23 cellular contexts compared by ENCODE assay signal in genomic region chr9:120773218-120773617, GRCh38. TPM values are rescaled to one million over a fixed set of nuclear protein-coding genes. Genes with fewer than 3 reads are reported as not detected.
DNase-seq lines count a peak whose midpoint lies in the region; ATAC-seq, FAIRE-seq and TF ChIP-seq lines count a peak whose summit lies in the region.
"Had no signal": no experiment of that assay in that cellular context is flagged by ENCODE, and none has a peak within 500 bp of the region (broad histone marks: within the 10 kb centered on the region; RNA-seq: fewer than 3 reads in every experiment).

No MANE protein-coding gene starts in this region.

- TF ChIP-seq CTCF in A549 (IDR thresholded peaks at IDR 0.05) (no peak), OCI-LY3 (IDR thresholded peaks at IDR 0.05; ENCODE audit: low read depth, low read length) (no peak), K562 (IDR thresholded peaks at IDR 0.05 in 2 of 3, conservative IDR thresholded peaks at IDR 0.05 in 1 of 3; ENCODE audit: insufficient read depth in 2 of 3, low read depth in 1 of 3, low read length in 3 of 3) (no peak)

- TF ChIP-seq RAD21 in A549 (conservative IDR thresholded peaks at IDR 0.05 in 1 of 2, IDR thresholded peaks at IDR 0.05 in 1 of 2) (no peak), K562 (CRISPR knock-in tag; conservative IDR thresholded peaks at IDR 0.05 in 1 of 2, IDR thresholded peaks at IDR 0.05 in 1 of 2) (no peak)

- FAIRE-seq in A549 (lab: Jason Lieb, UNC) (no peak), K562 (lab: Jason Lieb, UNC) (no peak), small intestine (lab: Jason Lieb, UNC) (no peak)
- FAIRE-seq: A204.1, D721Med, G401.6, GM12892, GM18507 had no signal

- intact Hi-C loops in K562 (cut with micrococcal nuclease), result no loop called here

- no peaks in the 10 kb centered on the region for H3K9me1 ChIP-seq in K562 (ENCODE audit: control insufficient read depth, insufficient read depth, low read length)

- CTCF ChIA-PET in A549 (lab: Yijun Ruan, JAX), result interaction anchor here (0.6 to 12.8 kb wide), 4 partner anchors 9 to 19 kb away, joined by 3 to 96 read pairs (median 4); no protein-coding TSS in a partner anchor
- CTCF ChIA-PET in K562 (lab: Yijun Ruan, JAX; ENCODE audit: low intra/inter-chr PET ratio), result no interaction called here

- peaks cover 15% of the 10 kb centered on the region for H3K4me1 Mint-ChIP-seq in activated T-cell treated with anti-CD3 and anti-CD28 coated beads, Interleukin-2, amount 50 U/mL, for 24 hours (ENCODE audit: low read depth)
- H3K4me1 Mint-ChIP-seq: B cell had no signal

- H2AFZ ChIP-seq in OCI-LY3 (ENCODE audit: low read depth, low read length) (no peak overlapping the region), K562 (ENCODE audit: low read depth, low read length) (no peak overlapping the region)

- no TSS peak for BruUV-seq in K562 (replicated peaks; lab: Mats Ljungman, UMichigan)

- peaks cover 59% of the 10 kb centered on the region for H3K36me3 ChIP-seq in OCI-LY3 (replicated peaks; ENCODE audit: low read depth, low read length)
- peaks cover 84% of the 10 kb centered on the region for H3K36me3 ChIP-seq in K562 (ENCODE audit: control insufficient read depth, insufficient read depth, low read length)
- peaks cover 13 to 22% of the 10 kb centered on the region in 2 donors for H3K36me3 ChIP-seq in small intestine (ENCODE audit: control insufficient read depth in 2 of 2, insufficient read depth in 2 of 2, low read length in 2 of 2)

- WGBS in A549 (ENCODE audit: missing lambda C conversion rate), result 94% methylated on average over 4 of the region's 4 CpGs
- WGBS in K562 (ENCODE audit: insufficient coverage, low coverage, missing lambda C conversion rate), result 88% methylated on average over 4 of the region's 4 CpGs
- WGBS in small intestine, 3 donors, result 44 to 70% (median 56%) methylated on average over 4 of the region's 4 CpGs

- H3K27me3 ChIP-seq in OCI-LY3 (ENCODE audit: low read depth, low read length) (no peaks in the 10 kb centered on the region), K562 (ENCODE audit: control insufficient read depth in 2 of 2, insufficient read depth in 2 of 2, low read length in 2 of 2) (no peaks in the 10 kb centered on the region), small intestine (ENCODE audit: control insufficient read depth in 2 of 2, insufficient read depth in 2 of 2, low read length in 2 of 2) (no peaks in the 10 kb centered on the region)
- H3K27me3 ChIP-seq: BLaER1 treated with 17β-estradiol and CSF1 and Interleukin-3, amounts not matched to agents 10 nM and 100 nM had no signal

- no peak overlapping the region for H3K4me2 ChIP-seq in A549
- H3K4me2 ChIP-seq in OCI-LY3 (ENCODE audit: low read length), result no peak overlapping the region; the same call in 1 of the 2 replicates
- no peak overlapping the region for H3K4me2 ChIP-seq in K562 (ENCODE audit: insufficient read depth, low read length)
- H3K4me2 ChIP-seq: BLaER1 treated with 17β-estradiol and CSF1 and Interleukin-3, amounts not matched to agents 10 nM and 100 nM had no signal

- TF ChIP-seq POLR2A in A549 (IDR thresholded peaks at IDR 0.05; ENCODE audit: low read length) (no peak), K562 (conservative IDR thresholded peaks at IDR 0.05) (no peak)

- POLR2A ChIA-PET in A549 (lab: Yijun Ruan, JAX), result no interaction called here
- POLR2A ChIA-PET in K562 (lab: Yijun Ruan, JAX), result interaction anchor here (1.1 to 1.2 kb wide), 2 partner anchors 10 to 12 kb away, joined by 3 to 4 read pairs; no protein-coding TSS in a partner anchor

- in situ Hi-C loops in K562 (cut with MboI), result no loop called here

- H3K4me3 Mint-ChIP-seq in activated T-cell treated with anti-CD3 and anti-CD28 coated beads, Interleukin-2, amount 50 U/mL, for 24 hours, result no peak overlapping the region
- H3K4me3 Mint-ChIP-seq: B cell; CD4-positive, alpha-beta T cell; CD8-positive, alpha-beta T cell had no signal

- H3K4me1 ChIP-seq in A549 (peaks cover 18% of the 10 kb centered on the region), OCI-LY3 (ENCODE audit: low read length) (peaks cover 17% of the 10 kb centered on the region; the same call in 1 of the 2 replicates), K562 (replicated peaks in 1 of 2; ENCODE audit: control insufficient read depth in 2 of 2, insufficient read depth in 2 of 2, low read length in 2 of 2) (peaks cover 19 to 30% of the 10 kb centered on the region in 2 experiments; a peak in 3 of 5 replicates), small intestine (ENCODE audit: control insufficient read depth in 2 of 2, insufficient read depth in 1 of 2, low read depth in 1 of 2, low read length in 1 of 2) (no peaks in the 10 kb centered on the region)

- no peak for ATAC-seq in A549
- ATAC-seq in K562, result no peak
- no peak for ATAC-seq in HG03442 (IDR thresholded peaks at IDR 0.05; ENCODE audit: unreplicated experiment)
- ATAC-seq: CD8-positive, alpha-beta T cell had no signal

- no peaks in the 10 kb centered on the region for H3K9me3 ChIP-seq in A549
- no peaks in the 10 kb centered on the region for H3K9me3 ChIP-seq in OCI-LY3 (ENCODE audit: insufficient read depth, low read length)
- H3K9me3 ChIP-seq in K562 (replicated peaks; ENCODE audit: control insufficient read depth, insufficient read depth, low read depth, low read length), result no peaks in the 10 kb centered on the region
- no peaks in the 10 kb centered on the region for H3K9me3 ChIP-seq in small intestine (ENCODE audit: control insufficient read depth, low read depth)
- H3K9me3 ChIP-seq: BLaER1 treated with 17β-estradiol and CSF1 and Interleukin-3, amounts not matched to agents 10 nM and 100 nM; Caco-2 had no signal

- TF ChIP-seq EP300 in A549 (IDR thresholded peaks at IDR 0.05) (no peak), K562 (IDR thresholded peaks at IDR 0.05; ENCODE audit: low read length) (no peak)

- no peak for DNase-seq in A549 (ENCODE audit: low read depth in 1 of 2, low spot score in 1 of 2)
- DNase-seq in K562 (ENCODE audit: extremely low read depth in 1 of 4, low spot score in 3 of 4), result no peak
- peak; percentile 53 for DNase-seq in small intestine
- no peak for DNase-seq in iPS-NIHi11 (ENCODE audit: low spot score)
- DNase-seq in activated T-cell treated with anti-CD3 and anti-CD28 coated beads, Interleukin-2, amount 50 U/mL, for 24 hours, result no peak
- DNase-seq: 8988T; AML-193; Caco-2; Calu3; CD4-positive, alpha-beta T cell; CD8-positive, alpha-beta T cell; DMS79 treated with DMSO at 0.1 percent for 48 hours; GF-D8 had no signal

- no peak overlapping the region for H3K27ac Mint-ChIP-seq in activated T-cell treated with anti-CD3 and anti-CD28 coated beads, Interleukin-2, amount 50 U/mL, for 24 hours
- H3K27ac Mint-ChIP-seq: B cell; CD4-positive, alpha-beta T cell; CD8-positive, alpha-beta T cell had no signal

- H3K79me2 ChIP-seq in OCI-LY3 (ENCODE audit: low read length), result no peaks in the 10 kb centered on the region
- peaks cover 11% of the 10 kb centered on the region; the same call in 2 of the 3 replicates for H3K79me2 ChIP-seq in K562 (ENCODE audit: control insufficient read depth, insufficient read depth, low read length)

- H3K27ac ChIP-seq in A549 (no peak overlapping the region), OCI-LY3 (ENCODE audit: low read length) (peak overlapping the region; percentile 33; the same call in 1 of the 2 replicates), K562 (ENCODE audit: extremely low read depth, low read depth, low read length) (no peak overlapping the region), small intestine (ENCODE audit: low read depth in 1 of 2, low read length in 1 of 2) (no peak overlapping the region)
- H3K27ac ChIP-seq: BLaER1 treated with 17β-estradiol and CSF1 and Interleukin-3, amounts not matched to agents 10 nM and 100 nM; C4-2B had no signal

- H3K27me3 Mint-ChIP-seq in activated T-cell treated with anti-CD3 and anti-CD28 coated beads, Interleukin-2, amount 50 U/mL, for 24 hours, result no peaks in the 10 kb centered on the region
- H3K27me3 Mint-ChIP-seq: B cell; CD4-positive, alpha-beta T cell had no signal

- H3K9ac ChIP-seq in OCI-LY3 (ENCODE audit: low read length) (no peak overlapping the region), K562 (ENCODE audit: insufficient read depth in 1 of 2, low read depth in 2 of 2, low read length in 2 of 2) (no peak overlapping the region)
- H3K9ac ChIP-seq: BLaER1 treated with 17β-estradiol and CSF1 and Interleukin-3, amounts not matched to agents 10 nM and 100 nM had no signal

- no peak overlapping the region for H3K4me3 ChIP-seq in A549
- H3K4me3 ChIP-seq in OCI-LY3 (ENCODE audit: low read length), result no peak overlapping the region
- H3K4me3 ChIP-seq in K562, result no peak overlapping the region
- H3K4me3 ChIP-seq in small intestine (ENCODE audit: low read depth in 1 of 2, low read length in 2 of 2), result no peak overlapping the region
- H3K4me3 ChIP-seq: BLaER1 treated with 17β-estradiol and CSF1 and Interleukin-3, amounts not matched to agents 10 nM and 100 nM had no signal

- H4K20me1 ChIP-seq in OCI-LY3 (ENCODE audit: insufficient read depth, low read length) (no peaks in the 10 kb centered on the region), K562 (replicated peaks; ENCODE audit: control insufficient read depth, insufficient read depth, low read length) (no peaks in the 10 kb centered on the region)

- no peaks in the 10 kb centered on the region for H3K9me3 Mint-ChIP-seq in activated T-cell treated with anti-CD3 and anti-CD28 coated beads, Interleukin-2, amount 50 U/mL, for 24 hours
- H3K9me3 Mint-ChIP-seq: CD4-positive, alpha-beta T cell; CD8-positive, alpha-beta T cell had no signal

- peaks cover 97% of the 10 kb centered on the region for H3K36me3 Mint-ChIP-seq in activated T-cell treated with anti-CD3 and anti-CD28 coated beads, Interleukin-2, amount 50 U/mL, for 24 hours (ENCODE audit: low read depth)

RNA-seq across cellular contexts. Expression of gene FBXW2, which starts 20.0 kb away (rescaled TPM):
- polyA plus RNA-seq in A549 (2011; rRNA removed), result 56.0 and 60.0 TPM in 2 replicates
- 28.8 and 29.0 TPM in 2 replicates for polyA plus RNA-seq in A549 (2012; cell fraction: cytosol; rRNA removed)
- polyA plus RNA-seq in A549 (2012; cell fraction: nucleus; rRNA removed), result 15.5 and 27.9 TPM in 2 replicates
- 28.8 to 33.5 TPM (median 33.1 TPM) in 3 replicates for polyA plus RNA-seq in A549 (2017; fragmentation: RNase III; extraction: RNeasy Plus Mini Kit Qiagen cat#74134 plus additional on column Dnase treatment)
- 50.3 and 56.8 TPM in 2 replicates for polyA minus RNA-seq in A549 (2011; rRNA and poly(A)+ RNA removed)
- total RNA-seq in K562 (2011; cell fraction: chromatin; rRNA removed; ENCODE audit: low replicate concordance), result 68.9 and 132 TPM in 2 replicates
- 44.0 and 45.8 TPM in 2 replicates for total RNA-seq in K562 (2011; cell fraction: nucleolus; rRNA removed)
- total RNA-seq in K562 (2011; cell fraction: nucleoplasm; rRNA removed), result 87.5 and 126 TPM in 2 replicates
- 24.5 and 26.8 TPM in 2 replicates for total RNA-seq in K562 (2014; rRNA removed)
- total RNA-seq in K562 (2014; rRNA removed; fragmentation: Illumina TruSeq; extraction: Trizol), result 31.3 and 35.6 TPM in 2 replicates
- total RNA-seq in K562 (2015; rRNA removed; fragmentation: Illumina TruSeq; extraction: Trizol), result 27.6 and 28.1 TPM in 2 replicates
- 46.7 and 50.0 TPM in 2 replicates for total RNA-seq in K562 (2021)
- 50.2 and 57.8 TPM in 2 replicates for polyA plus RNA-seq in K562 (2011; rRNA removed)
- polyA plus RNA-seq in K562 (2011; cell fraction: cytosol; rRNA removed), result 24.2 and 45.4 TPM in 2 replicates
- polyA plus RNA-seq in K562 (2011; cell fraction: nucleus; rRNA removed), result 52.8 and 54.2 TPM in 2 replicates
- 14.4 and 22.9 TPM in 2 replicates for polyA plus RNA-seq in K562 (2012)
- 28.0 and 29.9 TPM in 2 replicates for polyA plus RNA-seq in K562 (2014; fragmentation: Illumina TruSeq; extraction: Trizol)
- polyA plus RNA-seq in K562 (2014; fragmentation: Nextera tagmentation; extraction: Ambion mirVana), result 1 to 10 TPM; 2.5 to 2.9 TPM
- polyA plus RNA-seq in K562 (2014; rRNA removed), result 40.6 and 46.9 TPM in 2 replicates
- 72.2 and 86.8 TPM in 2 replicates for polyA minus RNA-seq in K562 (2011; rRNA and poly(A)+ RNA removed)
- 17.1 and 20.9 TPM in 2 replicates for polyA minus RNA-seq in K562 (2011; cell fraction: cytosol; rRNA and poly(A)+ RNA removed)
- 35.3 and 73.3 TPM in 2 replicates for polyA minus RNA-seq in K562 (2011; cell fraction: nucleus; rRNA and poly(A)+ RNA removed)
- polyA plus RNA-seq in small intestine, result 10 to 100 TPM in 1 of 3 donors, 1 to 10 TPM in 2; 6.2 to 17.7 (median 8.5) TPM

RNA-seq across cellular contexts. Expression of gene MEGF9, which starts 58.9 kb away (rescaled TPM):
- polyA plus RNA-seq in A549 (2011; rRNA removed) (25.7 and 32.8 TPM in 2 replicates), A549 (2017; fragmentation: RNase III; extraction: RNeasy Plus Mini Kit Qiagen cat#74134 plus additional on column Dnase treatment) (21.1 to 33.4 TPM (median 30.0 TPM) in 3 replicates), K562 (2011; rRNA removed) (2.5 and 3.8 TPM in 2 replicates), K562 (2014; fragmentation: Illumina TruSeq; extraction: Trizol) (5.6 and 6.2 TPM in 2 replicates), K562 (2014; fragmentation: Nextera tagmentation; extraction: Ambion mirVana) (1 to 10 TPM; 2.1 to 2.3 TPM), K562 (2014; rRNA removed) (3.5 TPM in 2 replicates), small intestine (1 to 10 TPM; 3.0 to 6.4 (median 3.8) TPM)
- polyA plus RNA-seq in A549 (2012; cell fraction: cytosol; rRNA removed), result 7.3 and 9.4 TPM in 2 replicates
- 3.7 and 4.9 TPM in 2 replicates for polyA plus RNA-seq in A549 (2012; cell fraction: nucleus; rRNA removed)
- 15.9 and 19.0 TPM in 2 replicates for polyA minus RNA-seq in A549 (2011; rRNA and poly(A)+ RNA removed)
- total RNA-seq in K562 (2011; cell fraction: chromatin; rRNA removed; ENCODE audit: low replicate concordance), result 2.3 and 4.4 TPM in 2 replicates
- 2.2 and 3.2 TPM in 2 replicates for total RNA-seq in K562 (2011; cell fraction: nucleolus; rRNA removed)
- 5.2 and 10.3 TPM in 2 replicates for total RNA-seq in K562 (2011; cell fraction: nucleoplasm; rRNA removed)
- total RNA-seq in K562 (2014; rRNA removed) (3.3 and 3.7 TPM in 2 replicates), K562 (2014; rRNA removed; fragmentation: Illumina TruSeq; extraction: Trizol) (5.7 and 5.8 TPM in 2 replicates), K562 (2015; rRNA removed; fragmentation: Illumina TruSeq; extraction: Trizol) (4.3 TPM in 2 replicates), K562 (2021) (5.2 TPM in 2 replicates)
- polyA plus RNA-seq in K562 (2011; cell fraction: cytosol; rRNA removed), result 1.4 and 1.9 TPM in 2 replicates
- polyA plus RNA-seq in K562 (2011; cell fraction: nucleus; rRNA removed), result 0.86 and 0.88 TPM in 2 replicates
- polyA plus RNA-seq in K562 (2012), result 4.4 and 5.3 TPM in 2 replicates
- polyA minus RNA-seq in K562 (2011; rRNA and poly(A)+ RNA removed), result 4.6 and 5.8 TPM in 2 replicates
- polyA minus RNA-seq in K562 (2011; cell fraction: cytosol; rRNA and poly(A)+ RNA removed), result 3.9 and 4.0 TPM in 2 replicates
- 0.81 and 1.1 TPM in 2 replicates for polyA minus RNA-seq in K562 (2011; cell fraction: nucleus; rRNA and poly(A)+ RNA removed)

Comparison
In these comparisons a context has a peak if more than half of its experiments do, and no peak if none do; other contexts are left out.
1. Of the 35 proteins assayed by ChIP-seq in both K562 and A549: peak only in K562: none; only in A549: MAFK; in both: none; in neither: 34.